10 cellular contexts compared by ENCODE assay signal in genomic region chr3:187013080-187013838, GRCh38.
A peak's percentile ranks its signal among the peaks of the same experiment; 100 is the strongest.
DNase-seq lines count a peak whose midpoint lies in the region; ATAC-seq, FAIRE-seq and TF ChIP-seq lines count a peak whose summit lies in the region.
"Had no signal": no experiment of that assay in that cellular context is flagged by ENCODE, and none has a peak within 500 bp of the region (broad histone marks: within the 10 kb centered on the region; RNA-seq: fewer than 3 reads in every experiment).

No MANE protein-coding gene starts in this region.

- WGBS in GM12878 (ENCODE audit: insufficient coverage, insufficient replicate concordance, low lambda C conversion rate, missing lambda C conversion rate), result 82% methylated on average over 10 of the region's 10 CpGs

- TF ChIP-seq POLR2A in GM12878 (IDR thresholded peaks at IDR 0.05; ENCODE audit: low read depth, low read length), result no peak

- H3K79me2 ChIP-seq in GM12878 (ENCODE audit: control insufficient read depth, insufficient read depth, low read length), result peaks cover 54% of the 10 kb centered on the region

- H3K4me3 Mint-ChIP-seq in mesothelial cell of epicardium (no peak overlapping the region), Caco-2 (ENCODE audit: unreplicated experiment) (no peak overlapping the region)

- H3K4me3 ChIP-seq in A673 (ENCODE audit: low read depth, low read length, poor library complexity, severe bottlenecking) (no peak overlapping the region), GM12878 (0 out of 2 replicates have a peak overlapping the region, but pooled peaks have one; percentile 39), Caco-2 (ENCODE audit: low read depth, low read length) (no peak overlapping the region)

- H3K27me3 ChIP-seq in A673 (replicated peaks; ENCODE audit: insufficient read depth, low read depth, low read length, poor library complexity) (no peaks in the 10 kb centered on the region), GM12878 (replicated peaks in 1 of 2; ENCODE audit: control insufficient read depth in 2 of 2, insufficient read depth in 2 of 2, low read length in 1 of 2) (no peaks in the 10 kb centered on the region), Caco-2 (replicated peaks; ENCODE audit: control insufficient read depth, insufficient read depth, low read length) (no peaks in the 10 kb centered on the region)

- TF ChIP-seq RAD21 in GM12878 (IDR thresholded peaks at IDR 0.05; ENCODE audit: insufficient read depth, low read depth, low read length), result no peak

- H4K20me1 ChIP-seq in GM12878 (ENCODE audit: control insufficient read depth, insufficient read depth), result no peaks in the 10 kb centered on the region

- H3K9me3 ChIP-seq in A673 (ENCODE audit: low read depth, low read length, poor library complexity, severe bottlenecking), result no peaks in the 10 kb centered on the region
- no peaks in the 10 kb centered on the region for H3K9me3 ChIP-seq in KOPT-K1 (ENCODE audit: insufficient read depth, low read length, poor library complexity, severe bottlenecking)
- H3K9me3 ChIP-seq in GM12878 (replicated peaks; ENCODE audit: control insufficient read depth, insufficient read depth, low read length), result no peaks in the 10 kb centered on the region
- H3K9me3 ChIP-seq in Caco-2, result no peaks in the 10 kb centered on the region

- H3K9me3 Mint-ChIP-seq in mesothelial cell of epicardium (peaks cover 5% of the 10 kb centered on the region), Caco-2 (ENCODE audit: unreplicated experiment) (no peaks in the 10 kb centered on the region)

- 0 out of 2 replicates have a peak overlapping the region, but pooled peaks have one; percentile 2 for H3K9ac ChIP-seq in GM12878 (ENCODE audit: control insufficient read depth, insufficient read depth, low read length)

- CTCF ChIA-PET in A673 (lab: Charles Lee) (no interaction called here), GM12878 (lab: Yijun Ruan, JAX) (interaction anchor here (0.7 to 4.0 kb wide), 6 partner anchors 8 to 126 kb away, joined by 3 to 36 read pairs (median 3); partner anchors contain the start of gene RPL39L), Caco-2 (lab: Charles Lee) (no interaction called here)

- SMC1A ChIA-PET in GM12878 (lab: Charles Lee; ENCODE audit: uncharacterized antibody, unreplicated experiment), result interaction anchor here (0.7 to 6.0 kb wide), 10 partner anchors 8 to 52 kb away, joined by 3 to 70 read pairs (median 5); no protein-coding TSS in a partner anchor

- intact Hi-C loops in A673 (cut with micrococcal nuclease; ENCODE audit: unreplicated experiment), result no loop called here
- intact Hi-C loops in GM12878 (cut with micrococcal nuclease; ENCODE audit: unreplicated experiment), result no loop called here
- intact Hi-C loops in Caco-2 (cut with micrococcal nuclease; ENCODE audit: unreplicated experiment), result no loop called here

- BruUV-seq in A673 (replicated peaks; lab: Mats Ljungman, UMichigan), result no TSS peak
- no TSS peak for BruUV-seq in GM12878 (replicated peaks; lab: Mats Ljungman, UMichigan)
- BruUV-seq in Caco-2 (replicated peaks; lab: Mats Ljungman, UMichigan), result no TSS peak

- ATAC-seq in GM12878, result no peak
- ATAC-seq: left colon had no signal

- peaks cover 21% of the 10 kb centered on the region for H3K4me1 ChIP-seq in A673 (ENCODE audit: insufficient read depth, low read length, poor library complexity, severe bottlenecking)
- H3K4me1 ChIP-seq in GM12878 (ENCODE audit: control insufficient read depth, insufficient read depth, low read length), result peaks cover 69% of the 10 kb centered on the region
- H3K4me1 ChIP-seq in Caco-2, result peaks cover 7% of the 10 kb centered on the region; the same call in 1 of the 2 replicates

- FAIRE-seq in GM12878 (lab: Jason Lieb, UNC), result no peak

- in situ Hi-C loops in GM12878 (cut with MboI), result no loop called here

- RAD21 ChIA-PET in GM12878 (lab: Charles Lee; ENCODE audit: unreplicated experiment), result interaction anchor here (0.7 to 3.9 kb wide), 8 partner anchors 12 to 82 kb away, joined by 3 to 28 read pairs (median 6); no protein-coding TSS in a partner anchor

- DNase-seq in A673 (ENCODE audit: low spot score), result no peak
- DNase-seq in GM12878 (ENCODE audit: low read depth, low spot score), result no peak
- no peak for DNase-seq in mesothelial cell of epicardium (ENCODE audit: low spot score in 2 of 2, unreplicated experiment in 2 of 2)
- DNase-seq in SW 1271 (lab: John Stamatoyannopoulos, UW), result no peak
- no peak for DNase-seq in NCI-H1105 (lab: John Stamatoyannopoulos, UW)
- no peak for DNase-seq in Caco-2
- no peak for DNase-seq in NCI-H187 (lab: John Stamatoyannopoulos, UW)
- DNase-seq: cortex of kidney had no signal

- peaks cover 2% of the 10 kb centered on the region for H3K36me3 ChIP-seq in A673 (ENCODE audit: insufficient read depth, low read length, poor library complexity, severe bottlenecking)
- H3K36me3 ChIP-seq in KOPT-K1 (ENCODE audit: insufficient read depth, low read length), result no peaks in the 10 kb centered on the region; the same call in 1 of the 2 replicates
- H3K36me3 ChIP-seq in GM12878 (ENCODE audit: control insufficient read depth in 2 of 2, insufficient read depth in 2 of 2, low read length in 1 of 2), result peaks cover 0 to 13% of the 10 kb centered on the region in 2 experiments; a peak in 1 of 4 replicates
- no peaks in the 10 kb centered on the region; the same call in 1 of the 2 replicates for H3K36me3 ChIP-seq in Caco-2 (ENCODE audit: control insufficient read depth, insufficient read depth, low read length)

- H3K4me2 ChIP-seq in GM12878 (ENCODE audit: control insufficient read depth, insufficient read depth), result peak overlapping the region; percentile 92; the same call in 1 of the 2 replicates

- H3K27ac ChIP-seq in A673 (ENCODE audit: low read depth, low read length, poor library complexity, severe bottlenecking) (peak overlapping the region; percentile 35), KOPT-K1 (ENCODE audit: low read depth, low read length, poor library complexity, severe bottlenecking) (peak overlapping the region; percentile 64), GM12878 (ENCODE audit: control insufficient read depth, insufficient read depth) (peak overlapping the region; percentile 80)

- H2AFZ ChIP-seq in GM12878 (ENCODE audit: control insufficient read depth, low read depth, low read length), result no peak overlapping the region

- H3K4me1 Mint-ChIP-seq in mesothelial cell of epicardium (peaks cover 13% of the 10 kb centered on the region), Caco-2 (ENCODE audit: low read depth, unreplicated experiment) (no peaks in the 10 kb centered on the region)

- POLR2A ChIA-PET in A673 (lab: Charles Lee; ENCODE audit: low non-redundant PET) (no interaction called here), GM12878 (lab: Charles Lee) (interaction anchor here (0.8 to 5.6 kb wide), 8 partner anchors 8 to 27 kb away, joined by 3 to 39 read pairs (median 6); no protein-coding TSS in a partner anchor), Caco-2 (lab: Charles Lee) (no interaction called here)

- H3K27ac Mint-ChIP-seq in mesothelial cell of epicardium (peak overlapping the region; percentile 56), Caco-2 (ENCODE audit: unreplicated experiment) (no peak overlapping the region)

- peaks cover 21% of the 10 kb centered on the region for H3K36me3 Mint-ChIP-seq in mesothelial cell of epicardium
- H3K36me3 Mint-ChIP-seq in Caco-2 (ENCODE audit: insufficient read depth, unreplicated experiment), result no peaks in the 10 kb centered on the region

- no peaks in the 10 kb centered on the region for H3K27me3 Mint-ChIP-seq in mesothelial cell of epicardium (ENCODE audit: low read depth)
- H3K27me3 Mint-ChIP-seq in Caco-2 (ENCODE audit: insufficient read depth, unreplicated experiment), result no peaks in the 10 kb centered on the region

- no peak for TF ChIP-seq EP300 in GM12878 (IDR thresholded peaks at IDR 0.05; ENCODE audit: borderline replicate concordance in 1 of 2, control insufficient read depth in 1 of 2, low read depth in 2 of 2, low read length in 2 of 2)

- TF ChIP-seq CTCF in A673 (conservative IDR thresholded peaks at IDR 0.05; ENCODE audit: low read depth, low read length) (no peak), GM12878 (IDR thresholded peaks at IDR 0.05 in 2 of 3, conservative IDR thresholded peaks at IDR 0.05 in 1 of 3; ENCODE audit: control insufficient read depth in 2 of 3, extremely low read depth in 1 of 3, insufficient read depth in 1 of 3, low read depth in 3 of 3, low read length in 3 of 3) (no peak), mesothelial cell of epicardium (IDR thresholded peaks at IDR 0.05; ENCODE audit: unreplicated experiment) (no peak), Caco-2 (IDR thresholded peaks at IDR 0.05; ENCODE audit: insufficient read depth in 1 of 2, low read depth in 1 of 2, low read length in 1 of 2, severe bottlenecking in 1 of 2, unreplicated experiment in 1 of 2) (no peak)

TF ChIP-seq in GM12878, 131 proteins besides CTCF, POLR2A, EP300 and RAD21 (continues in another document):
- TF ChIP-seq ZNF687 (IDR thresholded peaks at IDR 0.05), result peak; percentile 5; the same call in 1 of the 2 replicates
- no peak for TF ChIP-seq BCL11A (IDR thresholded peaks at IDR 0.05; ENCODE audit: low read depth, low read length)
